ENCODE assay signal across 11 cellular contexts in genomic region chr4:139913995-139914394, GRCh38.
A peak's percentile ranks its signal among the peaks of the same experiment; 100 is the strongest.
DNase-seq lines count a peak whose midpoint lies in the region; TF ChIP-seq lines count a peak whose summit lies in the region.
"Had no signal": no experiment of that assay in that cellular context is flagged by ENCODE, and none has a peak within 500 bp of the region (broad histone marks: within the 10 kb centered on the region; RNA-seq: fewer than 3 reads in every experiment).

No MANE protein-coding gene starts in this region.

- H3K9me3 ChIP-seq in mesenchymal stem cell (ENCODE audit: control insufficient read depth, low read length): no peaks in the 10 kb centered on the region
- H3K9me3 ChIP-seq: BE2C had no signal

- no peak overlapping the region for H2AFZ ChIP-seq in mesenchymal stem cell (ENCODE audit: low read depth, low read length)

- peaks cover 8% of the 10 kb centered on the region for H3K4me1 ChIP-seq in mesenchymal stem cell (ENCODE audit: control insufficient read depth, insufficient read depth, low read depth, low read length)

- no peak for TF ChIP-seq CTCF in AG04449 (IDR thresholded peaks at IDR 0.05; ENCODE audit: insufficient read depth, low read length, missing control alignments)

- no peaks in the 10 kb centered on the region for H3K27me3 ChIP-seq in mesenchymal stem cell (ENCODE audit: control insufficient read depth in 1 of 2, insufficient read depth in 1 of 2, low read length in 2 of 2)
- H3K27me3 ChIP-seq: BE2C had no signal

- CTCF ChIA-PET in AG04449 (lab: Yijun Ruan, JAX): no interaction called here

- no peak overlapping the region for H3K4ac ChIP-seq in mesenchymal stem cell (ENCODE audit: low read depth in 1 of 2, low read length in 2 of 2)

- no CpG with 5 or more reads among the region's 4 CpGs for WGBS in mesenchymal stem cell

- H3K14ac ChIP-seq in mesenchymal stem cell (ENCODE audit: low read length in 2 of 2): no peak overlapping the region

- peak; percentile 80 for DNase-seq in AG04449 (ENCODE audit: low read depth, low spot score)
- DNase-seq in NCI-H69 (lab: John Stamatoyannopoulos, UW): peak; percentile 44
- peak; percentile 47 for DNase-seq in dermis blood vessel endothelial cell
- no peak for DNase-seq in mesenchymal stem cell
- DNase-seq in retina: no peak
- DNase-seq in activated CD4-positive, alpha-beta T cell treated with anti-CD3 and anti-CD28 coated beads for 4 hours: no peak
- DNase-seq in RKO (ENCODE audit: low spot score): no peak
- no peak for DNase-seq in DMS 273 treated with DMSO at 0.1 percent for 48 hours (lab: John Stamatoyannopoulos, UW)
- DNase-seq: BE2C; MM.1S; stimulated activated CD4-positive, alpha-beta T cell treated with anti-CD3 and anti-CD28 coated beads, Interleukin-12 subunit alpha, Interleukin-12 subunit beta, amount 100 ng/mL, for 4 hours had no signal

- H2BK15ac ChIP-seq in mesenchymal stem cell (ENCODE audit: low read depth, poor library complexity, severe bottlenecking): no peak overlapping the region

- no peak overlapping the region for H2BK5ac ChIP-seq in mesenchymal stem cell (ENCODE audit: low read depth, low read length, poor library complexity, severe bottlenecking)

- no peak overlapping the region for H4K8ac ChIP-seq in mesenchymal stem cell (ENCODE audit: low read length)

- H3K4me3 ChIP-seq in AG04449 (ENCODE audit: low read depth, low read length) (no peak overlapping the region), mesenchymal stem cell (ENCODE audit: insufficient read depth in 1 of 2, low read depth in 1 of 2, low read length in 2 of 2) (no peak overlapping the region)

- no peaks in the 10 kb centered on the region for H3K36me3 ChIP-seq in mesenchymal stem cell (ENCODE audit: control insufficient read depth in 1 of 2, insufficient read depth in 2 of 2, low read depth in 1 of 2, low read length in 2 of 2)
- H3K36me3 ChIP-seq: BE2C had no signal

- no peak overlapping the region for H3K4me2 ChIP-seq in mesenchymal stem cell (ENCODE audit: low read length, poor library complexity, severe bottlenecking)

- H2BK120ac ChIP-seq in mesenchymal stem cell (ENCODE audit: low read depth, low read length): no peak overlapping the region

- no peak overlapping the region for H3K27ac ChIP-seq in mesenchymal stem cell (ENCODE audit: low read length, poor library complexity, severe bottlenecking)

- no peak overlapping the region for H2BK12ac ChIP-seq in mesenchymal stem cell (ENCODE audit: low read length in 2 of 2)

- peak overlapping the region; percentile 53 for H3K9ac ChIP-seq in mesenchymal stem cell (ENCODE audit: low read length)

- H3K79me1 ChIP-seq in mesenchymal stem cell (replicated peaks; ENCODE audit: low read length, poor library complexity, severe bottlenecking): peaks cover 12% of the 10 kb centered on the region

- no peak overlapping the region for H3K18ac ChIP-seq in mesenchymal stem cell (ENCODE audit: low read depth in 1 of 2, low read length in 2 of 2)

- POLR2A ChIA-PET in AG04449 (lab: Yijun Ruan, JAX): interaction anchor here (0.9 kb wide), 2 partner anchors 41 to 43 kb away, joined by 3 to 4 read pairs; no protein-coding TSS in a partner anchor

- no peak overlapping the region for H2AK5ac ChIP-seq in mesenchymal stem cell (ENCODE audit: low read length, severe bottlenecking)

- no peak overlapping the region for H3K23ac ChIP-seq in mesenchymal stem cell (ENCODE audit: low read length in 2 of 2)

- H4K91ac ChIP-seq in mesenchymal stem cell (ENCODE audit: low read length): no peak overlapping the region

Comparison
In these comparisons a context has a peak if more than half of its experiments do, and no peak if none do; other contexts are left out.
1. DNase-seq: peak in AG04449 (single experiment), NCI-H69 (single experiment) and dermis blood vessel endothelial cell (single experiment); none in mesenchymal stem cell (single experiment), retina (single experiment), activated CD4-positive, alpha-beta T cell treated with anti-CD3 and anti-CD28 coated beads for 4 hours (0 of 2), RKO (single experiment) and DMS 273 treated with DMSO at 0.1 percent for 48 hours (single experiment).